In genomic region chr19:10283786-10284540, GRCh38 we compare ENCODE assay signal across 1 cellular context.
TF ChIP-seq lines count a peak whose summit lies in the region.

No MANE protein-coding gene starts in this region.

TF ChIP-seq in K562, 482 proteins besides CTCF, POLR2A, EP300 and RAD21:
- TF ChIP-seq ZNF785 (CRISPR knock-in tag; IDR thresholded peaks at IDR 0.05) (no peak), RBM22 (IDR thresholded peaks at IDR 0.05; ENCODE audit: low read depth, low read length, poor library complexity, severe bottlenecking) (no peak), POLR2G (IDR thresholded peaks at IDR 0.05; ENCODE audit: low read depth, low read length) (peak; percentile 63), CHCHD3 (CRISPR knock-in tag; IDR thresholded peaks at IDR 0.05) (no peak), RREB1 (CRISPR knock-in tag; IDR thresholded peaks at IDR 0.05) (no peak), KLF16 (IDR thresholded peaks at IDR 0.05) (no peak), NFXL1 (CRISPR knock-in tag; IDR thresholded peaks at IDR 0.05) (no peak), MAFF (IDR thresholded peaks at IDR 0.05; ENCODE audit: low read length) (no peak), RBFOX2 (IDR thresholded peaks at IDR 0.05; ENCODE audit: low read depth, low read length) (peak; percentile 28; the same call in 1 of the 2 replicates)
